ENCODE assay signal across 15 cellular contexts in the genomic region with DNA sequence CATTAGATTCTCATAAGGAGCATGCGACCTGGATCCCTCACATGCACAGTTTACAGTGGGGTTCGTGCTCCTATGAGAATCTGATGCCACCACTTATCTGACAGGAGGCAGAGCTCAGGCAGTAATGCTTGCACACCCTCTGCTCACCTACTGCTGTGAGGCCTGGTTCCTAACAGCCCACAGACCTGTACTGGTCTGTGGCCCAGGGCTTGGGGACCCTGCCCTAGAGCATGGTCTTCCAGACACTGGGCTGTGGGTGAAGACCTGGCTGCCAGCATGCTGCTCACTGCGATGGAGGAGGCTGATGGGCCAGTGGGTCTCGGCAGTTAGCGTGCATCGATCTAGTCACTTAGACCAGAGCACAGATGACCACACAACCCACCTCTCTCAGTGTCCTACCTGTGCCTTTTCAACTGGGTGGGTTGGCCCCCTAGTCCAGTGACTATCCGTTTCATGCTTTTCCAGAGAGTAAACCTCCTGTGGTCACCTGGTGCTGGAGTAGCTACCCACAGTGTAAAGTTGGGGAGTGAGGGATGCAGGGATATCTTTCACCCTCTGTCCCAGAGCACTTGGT.
"Had no signal": no experiment of that assay in that cellular context is flagged by ENCODE, and none has a peak within 500 bp of the region (broad histone marks: within the 10 kb centered on the region; RNA-seq: fewer than 3 reads in every experiment).

No MANE protein-coding gene starts in this region.

- H3K27me3 ChIP-seq: brain microvascular endothelial cell, right lobe of liver, upper lobe of left lung had no signal

- ATAC-seq: activated CD8-positive, alpha-beta T cell treated with anti-CD3 and anti-CD28 coated beads, Interleukin-2, amount 10 ng/mL, durations not matched to agents 7 days and 5 days; left ventricle myocardium superior; psoas muscle; right lobe of liver had no signal

- H3K27ac Mint-ChIP-seq: activated CD8-positive, alpha-beta T cell treated with anti-CD3 and anti-CD28 coated beads, Interleukin-2, amount 10 ng/mL, durations not matched to agents 7 days and 5 days; activated naive CD8-positive, alpha-beta T cell treated with anti-CD3 and anti-CD28 coated beads, Interleukin-2, amount 10 ng/mL, durations not matched to agents 7 days and 5 days; endodermal cell; nephron progenitor cell had no signal

- H3K9me3 ChIP-seq: psoas muscle, right lobe of liver, upper lobe of left lung had no signal

- H3K4me3 ChIP-seq: psoas muscle, right lobe of liver, upper lobe of left lung had no signal

- H3K27me3 Mint-ChIP-seq: activated naive CD8-positive, alpha-beta T cell treated with anti-CD3 and anti-CD28 coated beads, Interleukin-2, amount 10 ng/mL, durations not matched to agents 7 days and 5 days; stimulated activated naive CD8-positive, alpha-beta T cell treated with anti-CD3 and anti-CD28 coated beads, Interleukin-15, amount 100 ng/mL, for 72 hours had no signal

- H3K9me3 Mint-ChIP-seq: activated naive CD8-positive, alpha-beta T cell treated with anti-CD3 and anti-CD28 coated beads, Interleukin-2, amount 10 ng/mL, durations not matched to agents 7 days and 5 days; stimulated activated naive CD8-positive, alpha-beta T cell treated with anti-CD3 and anti-CD28 coated beads, Interleukin-15, amount 100 ng/mL, for 72 hours had no signal

- H3K4me3 Mint-ChIP-seq: activated CD8-positive, alpha-beta T cell treated with anti-CD3 and anti-CD28 coated beads, Interleukin-2, amount 10 ng/mL, durations not matched to agents 7 days and 5 days; activated naive CD8-positive, alpha-beta T cell treated with anti-CD3 and anti-CD28 coated beads, Interleukin-2, amount 10 ng/mL, durations not matched to agents 7 days and 5 days; endodermal cell; nephron progenitor cell had no signal

- H3K27ac ChIP-seq: brain microvascular endothelial cell, psoas muscle, right lobe of liver, upper lobe of left lung had no signal

- DNase-seq: activated CD4-positive, alpha-beta T cell treated with anti-CD3 and anti-CD28 coated beads for 4 hours; activated CD8-positive, alpha-beta memory T cell treated with anti-CD3 and anti-CD28 coated beads, Interleukin-2, amount 50 U/mL, for 4 hours; activated CD8-positive, alpha-beta T cell treated with anti-CD3 and anti-CD28 coated beads, Interleukin-2, amount 10 ng/mL, durations not matched to agents 7 days and 5 days; activated naive CD4-positive, alpha-beta T cell; activated naive CD8-positive, alpha-beta T cell treated with anti-CD3 and anti-CD28 coated beads, Interleukin-2, amount 10 ng/mL, durations not matched to agents 7 days and 5 days; brain microvascular endothelial cell; dermis blood vessel endothelial cell; endodermal cell; left ventricle myocardium superior; nephron progenitor cell; psoas muscle; stimulated activated naive CD8-positive, alpha-beta T cell treated with anti-CD3 and anti-CD28 coated beads, Interleukin-15, amount 100 ng/mL, for 72 hours; T-helper 2 cell; upper lobe of left lung had no signal
